Comparison of ENCODE assay signal across 12 cellular contexts in genomic region chr12:115895247-115895646, GRCh38.
DNase-seq lines count a peak whose midpoint lies in the region; ATAC-seq, FAIRE-seq and TF ChIP-seq lines count a peak whose summit lies in the region.
"Had no signal": no experiment of that assay in that cellular context is flagged by ENCODE, and none has a peak within 500 bp of the region (broad histone marks: within the 10 kb centered on the region; RNA-seq: fewer than 3 reads in every experiment).

No MANE protein-coding gene starts in this region.

- no peak for DNase-seq in D721Med (ENCODE audit: insufficient read length, low spot score)
- DNase-seq in astrocyte of the cerebellum (ENCODE audit: low read depth): no peak
- no peak for DNase-seq in lung (ENCODE audit: low spot score)
- DNase-seq in NCI-H1105 (lab: John Stamatoyannopoulos, UW): no peak
- DNase-seq in NCI-H1694 (lab: John Stamatoyannopoulos, UW): no peak
- DNase-seq: naive B cell; NCI-H187; stimulated activated CD4-positive, alpha-beta T cell treated with anti-CD3 and anti-CD28 coated beads, Interleukin-1b, Interleukin-23, amount 100 ng/mL, for 48 hours; testis had no signal

- H3K9me3 ChIP-seq in HEK293 (ENCODE audit: control insufficient read depth, insufficient read depth, low read depth, low read length) (no peaks in the 10 kb centered on the region), lung (ENCODE audit: control insufficient read depth in 2 of 2, insufficient read depth in 1 of 2, low read length in 1 of 2) (peaks cover 0 to 9% of the 10 kb centered on the region in 2 donors)
- H3K9me3 ChIP-seq: SJSA1, testis had no signal

- in situ Hi-C loops in astrocyte of the cerebellum (cut with HindIII; ENCODE audit: low sequenced_read_pairs): no loop called here

- 93 to 95% methylated on average over 1 of the region's 1 CpG for WGBS in lung, 2 donors

- no peaks in the 10 kb centered on the region for H3K36me3 ChIP-seq in HEK293 (ENCODE audit: control insufficient read depth in 2 of 2, insufficient read depth in 1 of 2, low read length in 2 of 2)
- H3K36me3 ChIP-seq in lung (ENCODE audit: control insufficient read depth in 2 of 2, insufficient read depth in 2 of 2, low read length in 2 of 2): no peaks in the 10 kb centered on the region
- H3K36me3 ChIP-seq: SJSA1 had no signal

- FAIRE-seq in D721Med (lab: Jason Lieb, UNC): no peak

- H3K4me1 ChIP-seq in HEK293 (ENCODE audit: control insufficient read depth, insufficient read depth, low read length) (no peaks in the 10 kb centered on the region), lung (ENCODE audit: control insufficient read depth in 2 of 2, insufficient read depth in 2 of 2, low read length in 2 of 2) (no peaks in the 10 kb centered on the region)
- H3K4me1 ChIP-seq: testis had no signal

- CTCF ChIA-PET in HEK293 (lab: Yijun Ruan, JAX): interaction anchor here (0.6 to 1.4 kb wide), 5 partner anchors 9 to 723 kb away, joined by 3 to 6 read pairs (median 5); no protein-coding TSS in a partner anchor

- TF ChIP-seq CTCF in D721Med (IDR thresholded peaks at IDR 0.05; ENCODE audit: insufficient read depth, missing control alignments) (peak; percentile 22), HEK293 (tag by site-specific recombination; IDR thresholded peaks at IDR 0.05) (no peak), astrocyte of the cerebellum (IDR thresholded peaks at IDR 0.05; ENCODE audit: low read depth, low read length, missing control alignments) (peak; percentile 35), lung (IDR thresholded peaks at IDR 0.05; ENCODE audit: control extremely low read depth, extremely low read depth) (no peak)

- POLR2A ChIA-PET in HEK293 (lab: Yijun Ruan, JAX): no interaction called here

- no peaks in the 10 kb centered on the region for H3K27me3 ChIP-seq in lung (ENCODE audit: control insufficient read depth, insufficient read depth)
- H3K27me3 ChIP-seq: SJSA1, testis had no signal

- H3K27ac ChIP-seq in HEK293 (ENCODE audit: extremely low read depth, low read depth, low read length) (no peak overlapping the region), lung (ENCODE audit: low read depth in 1 of 2, low read length in 1 of 2) (no peak overlapping the region)
- H3K27ac ChIP-seq: SJSA1, testis had no signal

- H3K4me3 ChIP-seq in HEK293 (ENCODE audit: low read depth, low read length): no peak overlapping the region
- no peak overlapping the region for H3K4me3 ChIP-seq in astrocyte of the cerebellum (ENCODE audit: low read depth, low read length)
- no peak overlapping the region for H3K4me3 ChIP-seq in lung
- H3K4me3 ChIP-seq: SJSA1, testis had no signal

- ATAC-seq in lung (ENCODE audit: insufficient read depth, low FRiP score) (peak; percentile 23), HG02798 (IDR thresholded peaks at IDR 0.05; ENCODE audit: poor library complexity, unreplicated experiment) (no peak)

TF ChIP-seq in HEK293, 187 proteins besides CTCF, POLR2A, EP300 and RAD21:
- TF ChIP-seq ZNF266 (tag by site-specific recombination; IDR thresholded peaks at IDR 0.05; ENCODE audit: low read depth) (peak; percentile 100), ZNF610 (tag by site-specific recombination; IDR thresholded peaks at IDR 0.05; ENCODE audit: borderline replicate concordance) (no peak)

Comparison
In these comparisons a context has a peak if more than half of its experiments do, and no peak if none do; other contexts are left out.
1. CTCF ChIP-seq: peak in D721Med (single experiment) and astrocyte of the cerebellum (single experiment); none in HEK293 (single experiment) and lung (single experiment).